Comparison of ENCODE assay signal across 16 cellular contexts in genomic region chr16:54280751-54281150, GRCh38. TPM values are rescaled to one million over a fixed set of nuclear protein-coding genes. Genes with fewer than 3 reads are reported as not detected.
DNase-seq lines count a peak whose midpoint lies in the region; ATAC-seq and TF ChIP-seq lines count a peak whose summit lies in the region.
"Had no signal": no experiment of that assay in that cellular context is flagged by ENCODE, and none has a peak within 500 bp of the region (broad histone marks: within the 10 kb centered on the region; RNA-seq: fewer than 3 reads in every experiment).

No MANE protein-coding gene starts in this region.

- H3K9ac ChIP-seq in DND-41 (ENCODE audit: low read depth, low read length) (no peak overlapping the region; the same call in 1 of the 2 replicates), SK-N-SH (no peak overlapping the region)

- CTCF ChIA-PET in SK-N-SH (lab: Yijun Ruan, JAX): interaction anchor here (0.6 to 1.2 kb wide), 3 partner anchors 10 to 1209 kb away, joined by 3 read pairs; no protein-coding TSS in a partner anchor

- no peaks in the 10 kb centered on the region for H3K9me2 ChIP-seq in SK-N-SH

- H3K4me3 ChIP-seq in DND-41 (ENCODE audit: low read depth in 1 of 2, low read length in 2 of 2): no peak overlapping the region
- H3K4me3 ChIP-seq in astrocyte of the spinal cord (ENCODE audit: low read depth, low read length): no peak overlapping the region
- H3K4me3 ChIP-seq in SK-N-SH (ENCODE audit: low read depth in 2 of 2, low read length in 1 of 2): no peak overlapping the region
- H3K4me3 ChIP-seq in adrenal gland: no peak overlapping the region
- H3K4me3 ChIP-seq: K562 had no signal

- TF ChIP-seq CTCF in DND-41 (IDR thresholded peaks at IDR 0.05; ENCODE audit: borderline replicate concordance, extremely low read depth, low read length, poor library complexity, severe bottlenecking): no peak
- no peak for TF ChIP-seq CTCF in astrocyte of the spinal cord (IDR thresholded peaks at IDR 0.05; ENCODE audit: low read depth, low read length)
- no peak for TF ChIP-seq CTCF in SK-N-SH (IDR thresholded peaks at IDR 0.05)
- TF ChIP-seq CTCF in adrenal gland (IDR thresholded peaks at IDR 0.05): no peak

- peak; percentile 10; the same call in 1 of the 3 replicates for ATAC-seq in DND-41 (ENCODE audit: insufficient read depth, low read depth)
- ATAC-seq: left cardiac atrium; naive thymus-derived CD8-positive, alpha-beta T cell; right cardiac atrium had no signal

- H3K27me3 ChIP-seq in DND-41 (ENCODE audit: insufficient read depth, low read length, poor library complexity) (no peaks in the 10 kb centered on the region), SK-N-SH (ENCODE audit: insufficient read depth) (no peaks in the 10 kb centered on the region), adrenal gland (peaks cover 44% of the 10 kb centered on the region)

- in situ Hi-C loops in astrocyte of the spinal cord (cut with HindIII; ENCODE audit: low sequenced_read_pairs): loop anchor here (25.0 kb wide), 1 partner anchor 657 kb away; the partner anchor contains the start of gene IRX5

- H3K9me3 ChIP-seq in DND-41 (ENCODE audit: insufficient read depth, low read length, severe bottlenecking) (no peaks in the 10 kb centered on the region), SK-N-SH (no peaks in the 10 kb centered on the region), adrenal gland (replicated peaks in 1 of 3) (no peaks in the 10 kb centered on the region)

- peak overlapping the region; percentile 8; the same call in 1 of the 2 replicates for H3K4me2 ChIP-seq in DND-41 (ENCODE audit: insufficient read depth, low read length)
- H3K4me2 ChIP-seq in SK-N-SH: no peak overlapping the region

- no peaks in the 10 kb centered on the region for H3F3A ChIP-seq in SK-N-SH (replicated peaks; ENCODE audit: insufficient read depth)

- no peak overlapping the region for H2AFZ ChIP-seq in DND-41 (ENCODE audit: low read depth, low read length)
- no peak overlapping the region for H2AFZ ChIP-seq in SK-N-SH (ENCODE audit: low read depth)

- H3K27ac ChIP-seq in DND-41 (ENCODE audit: low read length) (peak overlapping the region; percentile 95), SK-N-SH (ENCODE audit: low read depth in 2 of 2, low read length in 1 of 2) (no peak overlapping the region), adrenal gland (no peak overlapping the region)

- TF ChIP-seq EP300 in SK-N-SH (IDR thresholded peaks at IDR 0.05; ENCODE audit: borderline replicate concordance in 1 of 2, low read depth in 1 of 2, low read length in 1 of 2): no peak

- intact Hi-C loops in adrenal gland (cut with DNase I): loop anchor here in 1 of 2 donors (10.0 kb wide), 1 partner anchor 654 kb away; the partner anchor contains the start of gene IRX5

- H3K79me2 ChIP-seq in DND-41 (ENCODE audit: insufficient read depth, low read length): peaks cover 38% of the 10 kb centered on the region
- no peaks in the 10 kb centered on the region; the same call in none of the 2 replicates for H3K79me2 ChIP-seq in SK-N-SH (ENCODE audit: insufficient read depth)

- POLR2A ChIA-PET in SK-N-SH (lab: Yijun Ruan, JAX): no interaction called here

- DNase-seq in DND-41 (peak; percentile 47), HT1080 (ENCODE audit: low read depth) (peak; percentile 23), astrocyte of the spinal cord (ENCODE audit: low read depth, low spot score) (peak; percentile 15), myocyte (ENCODE audit: low read depth) (peak; percentile 33), SK-N-SH (no peak), adrenal gland (no peak), hepatic stellate cell (ENCODE audit: low spot score) (no peak)
- no peak for DNase-seq in stimulated activated CD4-positive, alpha-beta T cell treated with anti-CD3 and anti-CD28 coated beads, Interleukin-1b, Interleukin-23, amount 100 ng/mL, for 48 hours
- DNase-seq: anterior cingulate cortex, left cardiac atrium, NCI-H187 treated with DMSO at 0.1 percent for 48 hours, NCI-H748 treated with DMSO at 0.1 percent for 48 hours, right cardiac atrium, Right ventricle myocardium superior had no signal

- H3K36me3 ChIP-seq in DND-41 (ENCODE audit: insufficient read depth, low read length) (peaks cover 51% of the 10 kb centered on the region), SK-N-SH (replicated peaks in 1 of 2; ENCODE audit: control insufficient read depth in 1 of 2, insufficient read depth in 2 of 2, low read length in 1 of 2) (peaks cover 4 to 10% of the 10 kb centered on the region in 2 experiments), adrenal gland (replicated peaks in 1 of 2) (no peaks in the 10 kb centered on the region)

- no peak for TF ChIP-seq POLR2A in adrenal gland (IDR thresholded peaks at IDR 0.05)

- WGBS in SK-N-SH (ENCODE audit: low lambda C conversion rate): 90% methylated on average over 3 of the region's 3 CpGs
- 73 to 81% (median 77%) methylated on average over 3 of the region's 3 CpGs for WGBS in adrenal gland, 4 donors

- H4K20me1 ChIP-seq in DND-41 (ENCODE audit: insufficient read depth, low read length) (peaks cover 30% of the 10 kb centered on the region), SK-N-SH (ENCODE audit: insufficient read depth) (no peaks in the 10 kb centered on the region)

- H3K4me1 ChIP-seq in DND-41 (ENCODE audit: insufficient read depth, low read length): peaks cover 75% of the 10 kb centered on the region
- no peaks in the 10 kb centered on the region; a peak in 2 of 4 replicates for H3K4me1 ChIP-seq in SK-N-SH (ENCODE audit: control insufficient read depth in 1 of 2, insufficient read depth in 2 of 2, low read depth in 1 of 2, low read length in 1 of 2)
- peaks cover 6 to 19% of the 10 kb centered on the region in 2 donors for H3K4me1 ChIP-seq in adrenal gland (replicated peaks in 1 of 2)

- TF ChIP-seq RAD21 in SK-N-SH (IDR thresholded peaks at IDR 0.05; ENCODE audit: low read length): no peak

TF ChIP-seq in SK-N-SH, 30 proteins besides CTCF, POLR2A, EP300 and RAD21 (continues in another document):
- no peak for TF ChIP-seq RXRA (IDR thresholded peaks at IDR 0.05; ENCODE audit: borderline replicate concordance, low read depth)
- no peak for TF ChIP-seq USF2 (IDR thresholded peaks at IDR 0.05; ENCODE audit: borderline replicate concordance, low read depth, low read length)
- no peak for TF ChIP-seq USF1 (IDR thresholded peaks at IDR 0.05; ENCODE audit: borderline replicate concordance, low read depth)
- TF ChIP-seq CHD2 (IDR thresholded peaks at IDR 0.05; ENCODE audit: low read length, partially characterized antibody): no peak
- no peak for TF ChIP-seq IRF3 (IDR thresholded peaks at IDR 0.05; ENCODE audit: low read depth, low read length)
- TF ChIP-seq POLR2AphosphoS5 (IDR thresholded peaks at IDR 0.05; ENCODE audit: low read depth, low read length): no peak
- TF ChIP-seq SIN3A (IDR thresholded peaks at IDR 0.05; ENCODE audit: borderline replicate concordance, low read depth, low read length): no peak
- TF ChIP-seq FOXJ3 (CRISPR knock-in tag; IDR thresholded peaks at IDR 0.05): no peak
- TF ChIP-seq NFIC (IDR thresholded peaks at IDR 0.05; ENCODE audit: borderline replicate concordance): no peak
- TF ChIP-seq TCF12 (IDR thresholded peaks at IDR 0.05): no peak
- no peak for TF ChIP-seq TEAD4 (IDR thresholded peaks at IDR 0.05; ENCODE audit: borderline replicate concordance, insufficient read depth)
- TF ChIP-seq ELF1 (IDR thresholded peaks at IDR 0.05): no peak
- no peak for TF ChIP-seq YY1 (IDR thresholded peaks at IDR 0.05; ENCODE audit: low read depth)
- TF ChIP-seq RCOR1 (IDR thresholded peaks at IDR 0.05; ENCODE audit: low read length): no peak

RNA-seq across cellular contexts. Expression of gene IRX3, which starts 5.8 kb away (rescaled TPM):
- total RNA-seq in HT1080 (2014; rRNA removed; shearing (Covaris generic)): 7.2 and 9.8 TPM in 2 replicates
- polyA plus RNA-seq in HT1080 (2015; cell fraction: cytosol; rRNA removed): 6.4 and 8.2 TPM in 2 replicates
- polyA plus RNA-seq in HT1080 (2015; cell fraction: nucleus; rRNA removed): 5.4 and 5.8 TPM in 2 replicates
- total RNA-seq in myocyte: 67.1 and 109 TPM in 2 replicates
- polyA plus RNA-seq in myocyte (2012): 25.0 TPM
- 4.1 and 7.1 TPM in 2 replicates for polyA plus RNA-seq in SK-N-SH (2012; rRNA removed)
- polyA plus RNA-seq in SK-N-SH (2012; cell fraction: cytosol; rRNA removed): 4.9 and 7.3 TPM in 2 replicates
- 4.9 and 6.5 TPM in 2 replicates for polyA plus RNA-seq in SK-N-SH (2012; cell fraction: nucleus; rRNA removed)
- 10 to 100 TPM in 6 of 8 donors, 1 to 10 TPM in 2; 7.3 to 18.6 (median 12.0) TPM for total RNA-seq in adrenal gland
- polyA plus RNA-seq in adrenal gland: 1 to 10 TPM; 1.4 to 7.0 (median 2.8) TPM
- total RNA-seq: K562; naive thymus-derived CD8-positive, alpha-beta T cell had no signal
- polyA plus RNA-seq: K562; naive thymus-derived CD8-positive, alpha-beta T cell had no signal

Comparison
In these comparisons a context has a peak if more than half of its experiments do, and no peak if none do; other contexts are left out.
1. DNase-seq: peak in DND-41 (single experiment), HT1080 (single experiment), astrocyte of the spinal cord (single experiment) and myocyte (single experiment); none in stimulated activated CD4-positive, alpha-beta T cell treated with anti-CD3 and anti-CD28 coated beads, Interleukin-1b, Interleukin-23, amount 100 ng/mL, for 48 hours (single experiment), SK-N-SH (single experiment), adrenal gland (0 of 7) and hepatic stellate cell (single experiment).